ENCODE assay signal across 16 cellular contexts in the genomic region with DNA sequence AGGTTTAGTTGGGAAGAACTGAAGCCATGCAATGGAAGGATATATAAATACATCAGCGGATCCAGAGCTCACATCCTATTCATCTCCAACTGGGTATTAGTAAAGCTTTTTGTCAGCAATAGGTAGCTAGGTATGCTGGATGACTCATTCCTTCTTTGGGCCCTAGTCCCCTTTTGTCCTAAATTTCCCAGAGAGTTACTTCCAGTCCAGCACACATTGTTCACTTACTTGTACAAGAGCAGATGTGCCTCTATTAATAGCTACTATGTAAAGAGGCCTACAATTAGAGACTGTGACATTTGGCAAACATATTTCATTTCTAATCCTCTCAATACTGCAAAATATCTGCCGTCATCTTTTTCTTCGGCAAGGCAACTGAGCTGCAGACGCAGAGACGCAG. TPM values are rescaled to one million over a fixed set of nuclear protein-coding genes. Genes with fewer than 3 reads are reported as not detected.
DNase-seq lines count a peak whose midpoint lies in the region; ATAC-seq, FAIRE-seq and TF ChIP-seq lines count a peak whose summit lies in the region.
"Had no signal": no experiment of that assay in that cellular context is flagged by ENCODE, and none has a peak within 500 bp of the region (broad histone marks: within the 10 kb centered on the region; RNA-seq: fewer than 3 reads in every experiment).

No MANE protein-coding gene starts in this region.

- H3K4me1 ChIP-seq in neural progenitor cell, result no peaks in the 10 kb centered on the region

- FAIRE-seq in GM19239 (lab: Jason Lieb, UNC), result peak; percentile 8

- no peaks in the 10 kb centered on the region for H3K9me3 ChIP-seq in neural progenitor cell (ENCODE audit: low read depth)
- H3K9me3 ChIP-seq: BLaER1, suprapubic skin had no signal

- H3K9me3 Mint-ChIP-seq in brain (peaks cover 0 to 5% (median 0%) of the 10 kb centered on the region in 5 experiments), neural progenitor cell (no peaks in the 10 kb centered on the region)
- H3K9me3 Mint-ChIP-seq: activated naive CD4-positive, alpha-beta T cell treated with anti-CD3 and anti-CD28 coated beads for 36 hours had no signal

- H3K4me3 ChIP-seq in neural progenitor cell, result no peak overlapping the region
- H3K4me3 ChIP-seq: suprapubic skin had no signal

- peak overlapping the region in 4 of 5 experiments; percentile 33 to 93 (median 72) for H3K27ac Mint-ChIP-seq in brain
- H3K27ac Mint-ChIP-seq in neural progenitor cell, result no peak overlapping the region
- H3K27ac Mint-ChIP-seq: activated naive CD4-positive, alpha-beta T cell treated with anti-CD3 and anti-CD28 coated beads for 36 hours had no signal

- peaks cover 5% of the 10 kb centered on the region for H3K27me3 Mint-ChIP-seq in brain
- peaks cover 9% of the 10 kb centered on the region for H3K27me3 Mint-ChIP-seq in neural progenitor cell (ENCODE audit: insufficient read depth, low read depth)

- ATAC-seq in GM21526 (IDR thresholded peaks at IDR 0.05; ENCODE audit: low FRiP score, unreplicated experiment), result no peak
- ATAC-seq: left lobe of liver had no signal

- TF ChIP-seq CTCF in brain (conservative IDR thresholded peaks at IDR 0.05) (no peak), neural progenitor cell (IDR thresholded peaks at IDR 0.05) (no peak)

- H3K4me3 Mint-ChIP-seq in brain (peak overlapping the region in 3 of 5 experiments; percentile 38 to 84 (median 54)), neural progenitor cell (peak overlapping the region; percentile 49)

- no peaks in the 10 kb centered on the region for H3K27me3 ChIP-seq in neural progenitor cell
- H3K27me3 ChIP-seq: BLaER1, suprapubic skin had no signal

- no peak overlapping the region for H3K27ac ChIP-seq in neural progenitor cell
- H3K27ac ChIP-seq: BLaER1, suprapubic skin had no signal

- H3K4me2 ChIP-seq in neural progenitor cell, result no peak overlapping the region
- H3K4me2 ChIP-seq: BLaER1 had no signal

- H3F3A ChIP-seq in neural progenitor cell (ENCODE audit: low read depth), result peaks cover 9% of the 10 kb centered on the region

- no peak overlapping the region for H3K9ac ChIP-seq in neural progenitor cell
- H3K9ac ChIP-seq: BLaER1 had no signal

- H4K20me1 ChIP-seq in neural progenitor cell (ENCODE audit: low read depth), result peaks cover 25% of the 10 kb centered on the region

- H3K36me3 Mint-ChIP-seq in brain (peaks cover 10% of the 10 kb centered on the region), neural progenitor cell (peaks cover 11% of the 10 kb centered on the region)

- H3K4me1 Mint-ChIP-seq in brain (peaks cover 39% of the 10 kb centered on the region), neural progenitor cell (peaks cover 15% of the 10 kb centered on the region)

- H3K36me3 ChIP-seq in neural progenitor cell, result no peaks in the 10 kb centered on the region
- H3K36me3 ChIP-seq: BLaER1, suprapubic skin had no signal

- H2AFZ ChIP-seq in neural progenitor cell (replicated peaks), result no peak overlapping the region

- DNase-seq in GM19239 (ENCODE audit: insufficient read length, low spot score), result no peak
- peak; percentile 93 for DNase-seq in NCI-H2171 treated with DMSO at 0.1 percent for 48 hours (lab: John Stamatoyannopoulos, UW)
- DNase-seq in neural progenitor cell (ENCODE audit: low spot score), result peak; percentile 27
- no peak for DNase-seq in NCI-H2196 treated with DMSO at 0.1 percent for 48 hours (lab: John Stamatoyannopoulos, UW; ENCODE audit: unreplicated experiment)
- DNase-seq in OCI-M1 (lab: John Stamatoyannopoulos, UW), result no peak
- no peak for DNase-seq in COLO668 (lab: John Stamatoyannopoulos, UW; ENCODE audit: unreplicated experiment)
- DNase-seq: activated CD4-positive, alpha-beta T cell treated with anti-CD3 and anti-CD28 coated beads for 1 hour; activated naive CD4-positive, alpha-beta T cell treated with anti-CD3 and anti-CD28 coated beads for 36 hours; NCI-H1092 treated with DMSO at 0.1 percent for 48 hours; NCI-H748 treated with DMSO at 0.1 percent for 48 hours; stimulated activated CD4-positive, alpha-beta T cell treated with anti-CD3 and anti-CD28 coated beads, Interleukin-1b, Interleukin-23, amount 100 ng/mL, for 48 hours had no signal

- H3K79me2 ChIP-seq in neural progenitor cell (ENCODE audit: low read depth), result peaks cover 28% of the 10 kb centered on the region

RNA-seq across cellular contexts. Expression of gene SLC4A7, which starts 1.7 kb away (rescaled TPM):
- 1.2 TPM for polyA plus RNA-seq in brain (ENCODE audit: insufficient read depth, low read depth, low replicate concordance)
- 82.1 and 114 TPM in 2 replicates for total RNA-seq in neural progenitor cell (ENCODE audit: low replicate concordance)

Comparison
In these comparisons a context has a peak if more than half of its experiments do, and no peak if none do; other contexts are left out.
1. DNase-seq: peak in NCI-H2171 treated with DMSO at 0.1 percent for 48 hours (single experiment) and neural progenitor cell (single experiment); none in GM19239 (single experiment), NCI-H2196 treated with DMSO at 0.1 percent for 48 hours (single experiment), OCI-M1 (single experiment) and COLO668 (single experiment).